In genomic region chr13:114072421-114072820, GRCh38 we compare ENCODE assay signal across 17 cellular contexts.
DNase-seq lines count a peak whose midpoint lies in the region; ATAC-seq and TF ChIP-seq lines count a peak whose summit lies in the region.
"Had no signal": no experiment of that assay in that cellular context is flagged by ENCODE, and none has a peak within 500 bp of the region (broad histone marks: within the 10 kb centered on the region; RNA-seq: fewer than 3 reads in every experiment).

No MANE protein-coding gene starts in this region.

- DNase-seq in activated naive CD4-positive, alpha-beta T cell treated with anti-CD3 and anti-CD28 coated beads for 36 hours = no peak
- no peak for DNase-seq in activated naive CD4-positive, alpha-beta T cell (lab: John Stamatoyannopoulos, UW)
- no peak for DNase-seq in activated B cell treated with CpG ODN at 0.5 μM for 24 hours
- no peak for DNase-seq in mesothelial cell of epicardium (ENCODE audit: low spot score in 2 of 2, unreplicated experiment in 2 of 2)
- DNase-seq in smooth muscle cell (lab: John Stamatoyannopoulos, UW; ENCODE audit: unreplicated experiment) = no peak
- DNase-seq: activated CD8-positive, alpha-beta memory T cell treated with anti-CD3 and anti-CD28 coated beads for 24 hours; NCI-H146; NCI-H345; RPMI8226; stimulated activated naive CD8-positive, alpha-beta T cell treated with anti-CD3 and anti-CD28 coated beads, Interleukin-15, Interleukin-2, amounts not matched to agents 100 U/mL and 50 U/mL, for 24 hours had no signal

- peaks cover 54% of the 10 kb centered on the region for H4K20me1 ChIP-seq in smooth muscle cell (ENCODE audit: low read depth)

- WGBS in smooth muscle cell (ENCODE audit: low lambda C conversion rate) = 94% methylated on average over 10 of the region's 10 CpGs

- H3K9me3 Mint-ChIP-seq in activated naive CD4-positive, alpha-beta T cell treated with anti-CD3 and anti-CD28 coated beads for 36 hours = peaks cover 2% of the 10 kb centered on the region
- H3K9me3 Mint-ChIP-seq in activated B cell treated with CpG ODN at 0.5 μM for 24 hours (no peaks in the 10 kb centered on the region), mesothelial cell of epicardium (no peaks in the 10 kb centered on the region)
- H3K9me3 Mint-ChIP-seq in stimulated activated memory B cell treated with anti-CD40 and anti-IgM and Interleukin-4, amounts not matched to agents 10 μg/mL and 1 μg/mL and 100 μg/mL, for 72 hours = peaks cover 3% of the 10 kb centered on the region

- peaks cover 28% of the 10 kb centered on the region for H3K4me1 Mint-ChIP-seq in activated naive CD4-positive, alpha-beta T cell treated with anti-CD3 and anti-CD28 coated beads for 36 hours (ENCODE audit: low read depth)
- peaks cover 34% of the 10 kb centered on the region for H3K4me1 Mint-ChIP-seq in activated B cell treated with CpG ODN at 0.5 μM for 24 hours
- peaks cover 20% of the 10 kb centered on the region for H3K4me1 Mint-ChIP-seq in mesothelial cell of epicardium
- H3K4me1 Mint-ChIP-seq in stimulated activated memory B cell treated with anti-CD40 and anti-IgM and Interleukin-4, amounts not matched to agents 10 μg/mL and 1 μg/mL and 100 μg/mL, for 72 hours = peaks cover 44% of the 10 kb centered on the region

- H3K27me3 Mint-ChIP-seq in activated naive CD4-positive, alpha-beta T cell treated with anti-CD3 and anti-CD28 coated beads for 36 hours (ENCODE audit: low read depth) = no peaks in the 10 kb centered on the region
- no peaks in the 10 kb centered on the region for H3K27me3 Mint-ChIP-seq in activated B cell treated with CpG ODN at 0.5 μM for 24 hours
- no peaks in the 10 kb centered on the region for H3K27me3 Mint-ChIP-seq in mesothelial cell of epicardium (ENCODE audit: low read depth)
- H3K27me3 Mint-ChIP-seq in stimulated activated memory B cell treated with anti-CD40 and anti-IgM and Interleukin-4, amounts not matched to agents 10 μg/mL and 1 μg/mL and 100 μg/mL, for 72 hours = no peaks in the 10 kb centered on the region

- H3K36me3 Mint-ChIP-seq in activated naive CD4-positive, alpha-beta T cell treated with anti-CD3 and anti-CD28 coated beads for 36 hours (ENCODE audit: low read depth) = peaks cover 24% of the 10 kb centered on the region
- peaks cover 53% of the 10 kb centered on the region for H3K36me3 Mint-ChIP-seq in activated B cell treated with CpG ODN at 0.5 μM for 24 hours (ENCODE audit: low read depth)
- peaks cover 1% of the 10 kb centered on the region for H3K36me3 Mint-ChIP-seq in mesothelial cell of epicardium
- H3K36me3 Mint-ChIP-seq in stimulated activated memory B cell treated with anti-CD40 and anti-IgM and Interleukin-4, amounts not matched to agents 10 μg/mL and 1 μg/mL and 100 μg/mL, for 72 hours = peaks cover 42% of the 10 kb centered on the region

- no peak for ATAC-seq in activated B cell treated with CpG ODN at 0.5 μM for 24 hours (ENCODE audit: low read depth)
- ATAC-seq in stimulated activated memory B cell treated with anti-CD40 and anti-IgM and Interleukin-4, amounts not matched to agents 10 μg/mL and 1 μg/mL and 100 μg/mL, for 72 hours = no peak
- ATAC-seq in GM18519 (IDR thresholded peaks at IDR 0.05; ENCODE audit: low FRiP score, unreplicated experiment) = no peak
- no peak for ATAC-seq in GM21576 (IDR thresholded peaks at IDR 0.05; ENCODE audit: unreplicated experiment)
- ATAC-seq: gastroesophageal sphincter; left lung; stimulated activated naive CD8-positive, alpha-beta T cell treated with anti-CD3 and anti-CD28 coated beads, Interleukin-15, Interleukin-2, amounts not matched to agents 100 U/mL and 50 U/mL, for 24 hours had no signal

- intact Hi-C loops in activated naive CD4-positive, alpha-beta T cell treated with anti-CD3 and anti-CD28 coated beads for 36 hours (cut with micrococcal nuclease) = no loop called here
- intact Hi-C loops in activated B cell treated with CpG ODN at 0.5 μM for 24 hours (cut with micrococcal nuclease) = no loop called here

- POLR2A ChIA-PET in activated B cell treated with CpG ODN at 0.5 μM for 24 hours (lab: Charles Lee) = no interaction called here

- peaks cover 5% of the 10 kb centered on the region for H3F3A ChIP-seq in smooth muscle cell (ENCODE audit: low read depth)

- no peaks in the 10 kb centered on the region for H3K27me3 ChIP-seq in smooth muscle cell (ENCODE audit: low read depth)
- H3K27me3 ChIP-seq: body of pancreas, gastroesophageal sphincter, left lung, vagina had no signal

- peaks cover 8% of the 10 kb centered on the region for H3K4me1 ChIP-seq in smooth muscle cell (ENCODE audit: low read depth)

- no peak overlapping the region for H3K4me3 Mint-ChIP-seq in activated naive CD4-positive, alpha-beta T cell treated with anti-CD3 and anti-CD28 coated beads for 36 hours
- H3K4me3 Mint-ChIP-seq in activated B cell treated with CpG ODN at 0.5 μM for 24 hours (no peak overlapping the region), mesothelial cell of epicardium (no peak overlapping the region)
- no peak overlapping the region for H3K4me3 Mint-ChIP-seq in stimulated activated memory B cell treated with anti-CD40 and anti-IgM and Interleukin-4, amounts not matched to agents 10 μg/mL and 1 μg/mL and 100 μg/mL, for 72 hours

- peak overlapping the region; percentile 51 for H3K27ac Mint-ChIP-seq in activated naive CD4-positive, alpha-beta T cell treated with anti-CD3 and anti-CD28 coated beads for 36 hours
- H3K27ac Mint-ChIP-seq in activated B cell treated with CpG ODN at 0.5 μM for 24 hours (peak overlapping the region; percentile 19), mesothelial cell of epicardium (peak overlapping the region; percentile 23)
- peak overlapping the region; percentile 47 for H3K27ac Mint-ChIP-seq in stimulated activated memory B cell treated with anti-CD40 and anti-IgM and Interleukin-4, amounts not matched to agents 10 μg/mL and 1 μg/mL and 100 μg/mL, for 72 hours

- no peak overlapping the region for H2AFZ ChIP-seq in smooth muscle cell (ENCODE audit: low read depth)

- H3K9me3 ChIP-seq in smooth muscle cell (replicated peaks; ENCODE audit: low read depth) = no peaks in the 10 kb centered on the region
- H3K9me3 ChIP-seq: body of pancreas, gastroesophageal sphincter, left lung, vagina had no signal

- no peak overlapping the region for H3K9ac ChIP-seq in smooth muscle cell (ENCODE audit: low read depth)

- peaks cover 74% of the 10 kb centered on the region for H3K79me2 ChIP-seq in smooth muscle cell (ENCODE audit: low read depth)

- H3K4me3 ChIP-seq in smooth muscle cell = no peak overlapping the region
- H3K4me3 ChIP-seq: body of pancreas, gastroesophageal sphincter, left lung, vagina had no signal

- CTCF ChIA-PET in activated naive CD4-positive, alpha-beta T cell treated with anti-CD3 and anti-CD28 coated beads for 36 hours (lab: Charles Lee) = interaction anchor here (0.5 kb wide), 1 partner anchor 105 kb away, joined by 3 read pairs; no protein-coding TSS in a partner anchor
- CTCF ChIA-PET in activated B cell treated with CpG ODN at 0.5 μM for 24 hours (lab: Charles Lee) = no interaction called here

- H3K36me3 ChIP-seq in smooth muscle cell (ENCODE audit: low read depth) = no peaks in the 10 kb centered on the region
- H3K36me3 ChIP-seq: vagina had no signal

- no peak overlapping the region for H3K27ac ChIP-seq in smooth muscle cell (ENCODE audit: low read depth)
- H3K27ac ChIP-seq: body of pancreas, left lung had no signal

- TF ChIP-seq CTCF in activated B cell treated with CpG ODN at 0.5 μM for 24 hours (IDR thresholded peaks at IDR 0.05) = no peak
- TF ChIP-seq CTCF in mesothelial cell of epicardium (IDR thresholded peaks at IDR 0.05; ENCODE audit: unreplicated experiment) = no peak
- TF ChIP-seq CTCF in smooth muscle cell (IDR thresholded peaks at IDR 0.05; ENCODE audit: borderline replicate concordance, insufficient read depth, poor library complexity, severe bottlenecking) = no peak

- H3K4me2 ChIP-seq in smooth muscle cell = no peak overlapping the region
